ENCODE assay signal across 9 cellular contexts in genomic region chrX:11427082-11428033, GRCh38.
DNase-seq lines count a peak whose midpoint lies in the region; ATAC-seq lines count a peak whose summit lies in the region.
"Had no signal": no experiment of that assay in that cellular context is flagged by ENCODE, and none has a peak within 500 bp of the region (broad histone marks: within the 10 kb centered on the region; RNA-seq: fewer than 3 reads in every experiment).

No MANE protein-coding gene starts in this region.

- H3K27ac Mint-ChIP-seq in stimulated activated naive B cell treated with anti-CD40 and anti-IgM and Interleukin-4, amounts not matched to agents 10 μg/mL and 1 μg/mL and 100 μg/mL, for 72 hours = no peak overlapping the region
- H3K27ac Mint-ChIP-seq: stimulated activated naive CD8-positive, alpha-beta T cell treated with anti-CD3 and anti-CD28 coated beads, Interleukin-15, Interleukin-2, amounts not matched to agents 100 ng/mL and 50 ng/mL, for 24 hours had no signal

- H3K4me1 Mint-ChIP-seq in stimulated activated naive B cell treated with anti-CD40 and anti-IgM and Interleukin-4, amounts not matched to agents 10 μg/mL and 1 μg/mL and 100 μg/mL, for 72 hours = peaks cover 0 to 5% of the 10 kb centered on the region in 2 donors

- peak overlapping the region; percentile 59 for H3K4me3 ChIP-seq in iPS-18c (ENCODE audit: insufficient read depth, low read depth, low read length)

- ATAC-seq in stimulated activated naive B cell treated with anti-CD40 and anti-IgM and Interleukin-4, amounts not matched to agents 10 μg/mL and 1 μg/mL and 100 μg/mL, for 72 hours (replicated peaks) = peak; percentile 77 to 80
- ATAC-seq in HG03159 (IDR thresholded peaks at IDR 0.05; ENCODE audit: unreplicated experiment) = no peak

- peaks cover 3% of the 10 kb centered on the region for H3K9me3 ChIP-seq in iPS-18c (ENCODE audit: control insufficient read depth, insufficient read depth, low read length)

- no peaks in the 10 kb centered on the region for H3K9me3 Mint-ChIP-seq in stimulated activated naive B cell treated with anti-CD40 and anti-IgM and Interleukin-4, amounts not matched to agents 10 μg/mL and 1 μg/mL and 100 μg/mL, for 72 hours
- H3K9me3 Mint-ChIP-seq: stimulated activated naive CD8-positive, alpha-beta T cell treated with anti-CD3 and anti-CD28 coated beads, Interleukin-15, Interleukin-2, amounts not matched to agents 100 ng/mL and 50 ng/mL, for 24 hours had no signal

- peak overlapping the region; percentile 62 to 80 for H3K4me3 Mint-ChIP-seq in stimulated activated naive B cell treated with anti-CD40 and anti-IgM and Interleukin-4, amounts not matched to agents 10 μg/mL and 1 μg/mL and 100 μg/mL, for 72 hours
- H3K4me3 Mint-ChIP-seq: stimulated activated naive CD8-positive, alpha-beta T cell treated with anti-CD3 and anti-CD28 coated beads, Interleukin-15, Interleukin-2, amounts not matched to agents 100 ng/mL and 50 ng/mL, for 24 hours had no signal

- peaks cover 19 to 26% of the 10 kb centered on the region in 2 donors for H3K27me3 Mint-ChIP-seq in stimulated activated naive B cell treated with anti-CD40 and anti-IgM and Interleukin-4, amounts not matched to agents 10 μg/mL and 1 μg/mL and 100 μg/mL, for 72 hours

- no peaks in the 10 kb centered on the region for H3K36me3 Mint-ChIP-seq in stimulated activated naive B cell treated with anti-CD40 and anti-IgM and Interleukin-4, amounts not matched to agents 10 μg/mL and 1 μg/mL and 100 μg/mL, for 72 hours

- DNase-seq in activated gamma-delta T cell (lab: John Stamatoyannopoulos, UW) = peak; percentile 9
- DNase-seq in activated gamma-delta T cell treated with Interleukin-2 at 50 U/mL for 16 hours = no peak
- peak; percentile 55 for DNase-seq in amniotic epithelial cell (ENCODE audit: low read depth)
- peak; percentile 11 for DNase-seq in stimulated activated naive B cell treated with anti-CD40 and anti-IgM and Interleukin-4, amounts not matched to agents 10 μg/mL and 1 μg/mL and 100 μg/mL, for 72 hours
- DNase-seq in GOT3 (lab: John Stamatoyannopoulos, UW) = no peak
- no peak for DNase-seq in activated naive CD4-positive, alpha-beta T cell (lab: John Stamatoyannopoulos, UW)

Comparison
In these comparisons a context has a peak if more than half of its experiments do, and no peak if none do; other contexts are left out.
1. DNase-seq: peak in activated gamma-delta T cell (single experiment), amniotic epithelial cell (single experiment) and stimulated activated naive B cell treated with anti-CD40 and anti-IgM and Interleukin-4, amounts not matched to agents 10 μg/mL and 1 μg/mL and 100 μg/mL, for 72 hours (single experiment); none in activated gamma-delta T cell treated with Interleukin-2 at 50 U/mL for 16 hours (single experiment), GOT3 (single experiment) and activated naive CD4-positive, alpha-beta T cell (0 of 4).